In genomic region chr3:4678320-4678719, GRCh38 we compare ENCODE assay signal across 19 cellular contexts.
"Had no signal": no experiment of that assay in that cellular context is flagged by ENCODE, and none has a peak within 500 bp of the region (broad histone marks: within the 10 kb centered on the region; RNA-seq: fewer than 3 reads in every experiment).

No MANE protein-coding gene starts in this region.

- ATAC-seq: heart right ventricle; mucosa of descending colon; right lobe of liver; stimulated activated effector memory CD8-positive, alpha-beta T cell treated with anti-CD3 and anti-CD28 coated beads, Interleukin-12 subunit alpha, Interleukin-12 subunit beta, amount 100 ng/mL, for 72 hours had no signal

- H3K27ac ChIP-seq: dorsolateral prefrontal cortex, heart right ventricle, parathyroid adenoma, right lobe of liver, suprapubic skin, thyroid gland, upper lobe of left lung, vagina had no signal

- H3K27ac Mint-ChIP-seq: nephron had no signal

- H2AFZ ChIP-seq: parathyroid adenoma had no signal

- H3K9me3 ChIP-seq: heart right ventricle, mucosa of descending colon, prostate gland, right lobe of liver, suprapubic skin, thyroid gland, upper lobe of left lung, vagina had no signal

- H3K4me1 ChIP-seq: heart right ventricle, parathyroid adenoma, prostate gland, right lobe of liver, suprapubic skin, thyroid gland, upper lobe of left lung, vagina had no signal

- H3K9me3 Mint-ChIP-seq: central memory CD8-positive, alpha-beta T cell; nephron; stimulated activated effector memory CD8-positive, alpha-beta T cell treated with anti-CD3 and anti-CD28 coated beads, Interleukin-12 subunit alpha, Interleukin-12 subunit beta, amount 100 ng/mL, for 72 hours had no signal

- H3K36me3 ChIP-seq: right lobe of liver had no signal

- H3K4me3 ChIP-seq: dorsolateral prefrontal cortex, heart right ventricle, mucosa of descending colon, prostate gland, right lobe of liver, suprapubic skin, thyroid gland, upper lobe of left lung, vagina had no signal

- H3K27me3 ChIP-seq: dorsolateral prefrontal cortex, heart right ventricle, right lobe of liver, suprapubic skin, thyroid gland, upper lobe of left lung, vagina had no signal

- H3K27me3 Mint-ChIP-seq: central memory CD8-positive, alpha-beta T cell had no signal

- H3K4me1 Mint-ChIP-seq: central memory CD8-positive, alpha-beta T cell; nephron had no signal

- H3K4me3 Mint-ChIP-seq: central memory CD8-positive, alpha-beta T cell; nephron; stimulated activated effector memory CD8-positive, alpha-beta T cell treated with anti-CD3 and anti-CD28 coated beads, Interleukin-12 subunit alpha, Interleukin-12 subunit beta, amount 100 ng/mL, for 72 hours had no signal

- H3K9ac ChIP-seq: parathyroid adenoma had no signal

- DNase-seq: cortex of kidney; dorsolateral prefrontal cortex; effector memory CD4-positive, alpha-beta T cell; heart right ventricle; hypothalamus; kidney glomerular epithelial cell; mucosa of descending colon; right lobe of liver; stimulated activated CD4-positive, alpha-beta T cell treated with anti-CD3 and anti-CD28 coated beads, Interleukin-4, amount 100 ng/mL, for 1 hour; stimulated activated CD8-positive, alpha-beta memory T cell treated with anti-CD3 and anti-CD28 coated beads, Interleukin-4, amount 100 ng/mL, for 48 hours; thyroid gland; upper lobe of left lung had no signal
